Comparison of ENCODE assay signal across 21 cellular contexts in genomic region chr15:81608309-81608829, GRCh38.
DNase-seq lines count a peak whose midpoint lies in the region; ATAC-seq and TF ChIP-seq lines count a peak whose summit lies in the region.
"Had no signal": no experiment of that assay in that cellular context is flagged by ENCODE, and none has a peak within 500 bp of the region (broad histone marks: within the 10 kb centered on the region; RNA-seq: fewer than 3 reads in every experiment).

No MANE protein-coding gene starts in this region.

- H3K27ac ChIP-seq in tibial nerve: no peak overlapping the region
- H3K27ac ChIP-seq: 22Rv1; BLaER1 treated with 17β-estradiol and CSF1 and Interleukin-3, amounts not matched to agents 10 nM and 100 nM had no signal

- H3K36me3 Mint-ChIP-seq in WTC11 (no peaks in the 10 kb centered on the region; the same call in 1 of the 2 replicates), mesothelial cell of epicardium (peaks cover 2% of the 10 kb centered on the region)
- H3K36me3 Mint-ChIP-seq: CD14-positive monocyte; CD8-positive, alpha-beta memory T cell had no signal

- no peak overlapping the region for H3K4me3 Mint-ChIP-seq in WTC11
- no peak overlapping the region for H3K4me3 Mint-ChIP-seq in mesothelial cell of epicardium
- H3K4me3 Mint-ChIP-seq: CD14-positive monocyte; CD4-positive, alpha-beta T cell; CD8-positive, alpha-beta memory T cell; GM23338; H9; HFFc6 had no signal

- H3K9me3 ChIP-seq in tibial nerve: no peaks in the 10 kb centered on the region
- H3K9me3 ChIP-seq: BE2C had no signal

- CTCF ChIA-PET in WTC11 (lab: Charles Lee): no interaction called here

- no peak for TF ChIP-seq POLR2A in tibial nerve (IDR thresholded peaks at IDR 0.05)

- POLR2A ChIA-PET in WTC11 (lab: Charles Lee): no interaction called here

- no peak overlapping the region for H3K4me3 ChIP-seq in tibial nerve
- H3K4me3 ChIP-seq: BLaER1 treated with 17β-estradiol and CSF1 and Interleukin-3, amounts not matched to agents 10 nM and 100 nM; GM12878; GM23338 had no signal

- DNase-seq in NCI-H82 (lab: John Stamatoyannopoulos, UW) (peak; percentile 8), NCI-H82 treated with DMSO at 0.1 percent for 48 hours (lab: John Stamatoyannopoulos, UW; ENCODE audit: unreplicated experiment) (no peak), WTC11 (ENCODE audit: low spot score) (no peak), mesothelial cell of epicardium (ENCODE audit: low spot score in 2 of 2, unreplicated experiment in 2 of 2) (no peak), tibial nerve (ENCODE audit: low spot score in 2 of 2) (no peak)
- DNase-seq: BE2C; CD4-positive, alpha-beta T cell; CD8-positive, alpha-beta memory T cell; DMS 273 treated with DMSO at 0.1 percent for 48 hours; DMS79; EL; GDM1; H9; HFFc6 had no signal

- H3K27me3 Mint-ChIP-seq in WTC11 (ENCODE audit: low read depth) (no peaks in the 10 kb centered on the region), mesothelial cell of epicardium (ENCODE audit: low read depth) (peaks cover 2% of the 10 kb centered on the region)

- H3K36me3 ChIP-seq in tibial nerve: no peaks in the 10 kb centered on the region
- H3K36me3 ChIP-seq: BE2C; BLaER1 treated with 17β-estradiol and CSF1 and Interleukin-3, amounts not matched to agents 10 nM and 100 nM had no signal

- no peak overlapping the region for H3K27ac Mint-ChIP-seq in WTC11
- peak overlapping the region; percentile 68 for H3K27ac Mint-ChIP-seq in mesothelial cell of epicardium
- H3K27ac Mint-ChIP-seq: CD14-positive monocyte; CD4-positive, alpha-beta T cell; CD8-positive, alpha-beta memory T cell; GM23338; H9; HFFc6 had no signal

- H3K4me1 Mint-ChIP-seq in WTC11 (peaks cover 31% of the 10 kb centered on the region), mesothelial cell of epicardium (peaks cover 12% of the 10 kb centered on the region)
- H3K4me1 Mint-ChIP-seq: CD14-positive monocyte; CD8-positive, alpha-beta memory T cell had no signal

- H3K4me1 ChIP-seq in tibial nerve: no peaks in the 10 kb centered on the region
- H3K4me1 ChIP-seq: BE2C had no signal

- H3K9me3 Mint-ChIP-seq in WTC11: no peaks in the 10 kb centered on the region
- H3K9me3 Mint-ChIP-seq in mesothelial cell of epicardium: peaks cover 3% of the 10 kb centered on the region
- H3K9me3 Mint-ChIP-seq: CD4-positive, alpha-beta T cell; GM23338; H9 had no signal

- TF ChIP-seq CTCF in WTC11 (IDR thresholded peaks at IDR 0.05) (no peak), mesothelial cell of epicardium (IDR thresholded peaks at IDR 0.05; ENCODE audit: unreplicated experiment) (no peak), tibial nerve (IDR thresholded peaks at IDR 0.05) (no peak)

- no peaks in the 10 kb centered on the region for H3K27me3 ChIP-seq in tibial nerve
- H3K27me3 ChIP-seq: BE2C; BLaER1 treated with 17β-estradiol and CSF1 and Interleukin-3, amounts not matched to agents 10 nM and 100 nM had no signal

- ATAC-seq in WTC11 (no peak), GM21529 (IDR thresholded peaks at IDR 0.05; ENCODE audit: unreplicated experiment) (no peak)
- ATAC-seq: GM12878, GM23338, HCT116 had no signal

- TF ChIP-seq EP300 in tibial nerve (IDR thresholded peaks at IDR 0.05): no peak

- 66 to 70% methylated on average over 2 of the region's 2 CpGs for WGBS in tibial nerve, 2 donors

TF ChIP-seq in WTC11, 78 proteins besides CTCF, POLR2A, EP300 and RAD21:
- no peak for TF ChIP-seq ZBTB43 (CRISPR knock-in tag; IDR thresholded peaks at IDR 0.05)
- TF ChIP-seq MYBL2 (CRISPR knock-in tag; IDR thresholded peaks at IDR 0.05): no peak
- TF ChIP-seq ZNF512 (CRISPR knock-in tag; IDR thresholded peaks at IDR 0.05; ENCODE audit: borderline replicate concordance): peak; percentile 81; the same call in 1 of the 2 replicates
TF ChIP-seq in WTC11: peak in this region for 1.
